In genomic region chr2:84954329-84954728, GRCh38 we compare ENCODE assay signal across 25 cellular contexts.
"Had no signal": no experiment of that assay in that cellular context is flagged by ENCODE, and none has a peak within 500 bp of the region (broad histone marks: within the 10 kb centered on the region; RNA-seq: fewer than 3 reads in every experiment).

No MANE protein-coding gene starts in this region.

- H3K4me3 ChIP-seq: ascending aorta, body of pancreas had no signal

- H3K27ac ChIP-seq: ascending aorta, body of pancreas, WERI-Rb-1 had no signal

- DNase-seq: activated CD4-positive, alpha-beta T cell treated with anti-CD3 and anti-CD28 coated beads for 4 hours; activated CD8-positive, alpha-beta memory T cell treated with anti-CD3 and anti-CD28 coated beads, Interleukin-2, amount 50 U/mL, for 4 hours; activated CD8-positive, alpha-beta T cell treated with anti-CD3 and anti-CD28 coated beads for 36 hours; activated effector memory CD4-positive, alpha-beta T cell treated with anti-CD3 and anti-CD28 coated beads, Interleukin-2, amount 50 U/mL, for 16 hours; activated naive CD4-positive, alpha-beta T cell treated with Interleukin-2 at 50 U/mL for 16 hours; activated naive CD8-positive, alpha-beta T cell treated with anti-CD3 and anti-CD28 coated beads, Interleukin-2, amount 50 U/mL, for 24 hours; amniotic stem cell; body of pancreas; MM.1S; NCI-H1105; NCI-H1436; NCI-H1694 treated with DMSO at 0.1 percent for 48 hours; NCI-H2029 treated with DMSO at 0.1 percent for 48 hours; NCI-H345; NCI-H510A; NCI-H526 treated with DMSO at 0.1 percent for 48 hours; NCI-H82; SIG-M5; T-cell; T-helper 2 cell; WERI-Rb-1 had no signal

- H3K4me3 Mint-ChIP-seq: activated CD8-positive, alpha-beta T cell treated with anti-CD3 and anti-CD28 coated beads for 36 hours; activated naive CD8-positive, alpha-beta T cell treated with anti-CD3 and anti-CD28 coated beads, Interleukin-2, amount 50 U/mL, for 24 hours; activated T-helper 1 cell treated with anti-CD3 and anti-CD28 coated beads, Interleukin-12 subunit alpha, Interleukin-12 subunit beta, Interleukin-2, Interleukin-4 antibody, amounts not matched to agents 30 ng/mL and 10 ng/mL and 1 ng/mL, durations not matched to agents 14 hours and 24 hours and 36 hours; T-cell had no signal

- ATAC-seq: activated CD4-positive, CD25-positive, alpha-beta regulatory T cell treated with anti-CD3 and anti-CD28 coated beads, Interleukin-2, amount 50 U/mL, for 24 hours; activated CD8-positive, alpha-beta T cell treated with anti-CD3 and anti-CD28 coated beads for 36 hours; activated naive CD4-positive, alpha-beta T cell treated with anti-CD3 and anti-CD28 coated beads, Interleukin-2, amount 50 U/mL, for 72 hours; activated naive CD8-positive, alpha-beta T cell treated with anti-CD3 and anti-CD28 coated beads, Interleukin-2, amount 50 U/mL, for 24 hours; body of pancreas; T-cell had no signal

- H3K9me3 ChIP-seq: ascending aorta, body of pancreas had no signal

- H3K27me3 ChIP-seq: ascending aorta, body of pancreas had no signal

- H3K36me3 ChIP-seq: ascending aorta, WERI-Rb-1 had no signal

- H3K9me3 Mint-ChIP-seq: activated CD8-positive, alpha-beta T cell treated with anti-CD3 and anti-CD28 coated beads for 36 hours; activated naive CD4-positive, alpha-beta T cell treated with anti-CD3 and anti-CD28 coated beads, Interleukin-2, amount 50 U/mL, for 72 hours; activated naive CD8-positive, alpha-beta T cell treated with anti-CD3 and anti-CD28 coated beads, Interleukin-2, amount 50 U/mL, for 24 hours; activated T-helper 1 cell treated with anti-CD3 and anti-CD28 coated beads, Interleukin-12 subunit alpha, Interleukin-12 subunit beta, Interleukin-2, Interleukin-4 antibody, amounts not matched to agents 30 ng/mL and 10 ng/mL and 1 ng/mL, durations not matched to agents 14 hours and 24 hours and 36 hours; T-cell had no signal

- H3K27me3 Mint-ChIP-seq: activated CD8-positive, alpha-beta T cell treated with anti-CD3 and anti-CD28 coated beads for 36 hours; activated naive CD8-positive, alpha-beta T cell treated with anti-CD3 and anti-CD28 coated beads, Interleukin-2, amount 50 U/mL, for 24 hours; T-cell had no signal

- H3K27ac Mint-ChIP-seq: activated CD8-positive, alpha-beta T cell treated with anti-CD3 and anti-CD28 coated beads for 36 hours; activated naive CD8-positive, alpha-beta T cell treated with anti-CD3 and anti-CD28 coated beads, Interleukin-2, amount 50 U/mL, for 24 hours; activated T-helper 1 cell treated with anti-CD3 and anti-CD28 coated beads, Interleukin-12 subunit alpha, Interleukin-12 subunit beta, Interleukin-2, Interleukin-4 antibody, amounts not matched to agents 30 ng/mL and 10 ng/mL and 1 ng/mL, durations not matched to agents 14 hours and 24 hours and 36 hours; T-cell had no signal

- H3K36me3 Mint-ChIP-seq: T-cell had no signal
